11 cellular contexts compared by ENCODE assay signal in the genomic region with DNA sequence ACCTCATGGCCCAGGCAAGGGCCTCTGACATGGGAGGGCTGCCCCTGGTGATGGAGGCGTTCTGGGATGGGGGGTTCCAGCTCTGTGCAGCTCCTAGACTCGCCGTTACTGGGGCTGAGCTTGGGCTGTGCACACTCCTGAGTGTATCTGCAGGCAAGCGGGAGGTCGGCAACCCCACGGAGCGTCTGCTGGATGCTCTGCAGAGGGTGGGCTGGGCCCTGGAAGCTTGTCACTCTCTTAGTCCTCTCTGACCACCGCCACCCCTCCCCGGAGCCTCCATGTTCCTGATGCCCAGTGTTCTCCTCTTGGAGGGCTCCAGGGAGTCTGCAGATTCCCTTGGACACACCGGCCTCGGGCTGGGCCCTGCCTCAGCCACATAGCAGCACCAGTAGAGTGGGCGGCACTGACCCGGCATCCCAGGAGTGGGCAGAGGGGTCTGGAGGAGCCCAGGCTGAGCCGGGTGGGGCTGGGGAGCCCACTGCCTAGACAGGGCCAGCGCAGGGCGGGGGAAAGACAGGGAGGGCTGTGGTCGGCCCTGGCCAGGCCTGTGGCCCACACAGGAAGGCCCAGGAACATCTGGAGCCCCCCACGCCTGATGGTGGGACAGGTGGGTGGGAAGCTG. TPM values are rescaled to one million over a fixed set of nuclear protein-coding genes. Genes with fewer than 3 reads are reported as not detected.
DNase-seq lines count a peak whose midpoint lies in the region; ATAC-seq, FAIRE-seq and TF ChIP-seq lines count a peak whose summit lies in the region.
"Had no signal": no experiment of that assay in that cellular context is flagged by ENCODE, and none has a peak within 500 bp of the region (broad histone marks: within the 10 kb centered on the region; RNA-seq: fewer than 3 reads in every experiment).

No MANE protein-coding gene starts in this region.

- RAD21 ChIA-PET in GM12878 (lab: Charles Lee; ENCODE audit: unreplicated experiment), result interaction anchor here (1.4 kb wide), 1 partner anchor 312 kb away, joined by 3 read pairs; no protein-coding TSS in a partner anchor

- BruUV-seq in GM12878 (replicated peaks; lab: Mats Ljungman, UMichigan), result no TSS peak

- no peak overlapping the region for H3K4me2 ChIP-seq in GM12878 (ENCODE audit: control insufficient read depth, insufficient read depth)

- H3K4me1 ChIP-seq in GM12878 (ENCODE audit: control insufficient read depth, insufficient read depth, low read length) (no peaks in the 10 kb centered on the region), pancreas (no peaks in the 10 kb centered on the region), esophagus squamous epithelium (peaks cover 0 to 25% (median 3%) of the 10 kb centered on the region in 3 donors)

- H3K9ac ChIP-seq in GM12878 (ENCODE audit: control insufficient read depth, insufficient read depth, low read length), result no peak overlapping the region

- no peaks in the 10 kb centered on the region for H4K20me1 ChIP-seq in GM12878 (ENCODE audit: control insufficient read depth, insufficient read depth)

- POLR2A ChIA-PET in GM12878 (lab: Charles Lee), result interaction anchor here (0.6 kb wide), 1 partner anchor 406 kb away, joined by 3 read pairs; no protein-coding TSS in a partner anchor

- FAIRE-seq in GM12878 (lab: Jason Lieb, UNC) (no peak), pancreas (lab: Jason Lieb, UNC) (no peak)

- no peak overlapping the region for H2AFZ ChIP-seq in GM12878 (ENCODE audit: control insufficient read depth, low read depth, low read length)

- in situ Hi-C loops in GM12878 (cut with MboI), result no loop called here

- SMC1A ChIA-PET in GM12878 (lab: Charles Lee; ENCODE audit: uncharacterized antibody, unreplicated experiment), result interaction anchor here (1.0 kb wide), 1 partner anchor 372 kb away, joined by 4 read pairs; no protein-coding TSS in a partner anchor

- ATAC-seq in GM12878 (peak; percentile 57), pancreas (peak; percentile 27 to 62 (median 41)), HG03159 (IDR thresholded peaks at IDR 0.05; ENCODE audit: unreplicated experiment) (no peak)

- H3K27me3 ChIP-seq in GM12878 (replicated peaks in 1 of 2; ENCODE audit: control insufficient read depth in 2 of 2, insufficient read depth in 2 of 2, low read length in 1 of 2) (no peaks in the 10 kb centered on the region), pancreas (peaks cover 0 to 5% (median 0%) of the 10 kb centered on the region in 4 donors), esophagus squamous epithelium (peaks cover 0 to 95% (median 5%) of the 10 kb centered on the region in 4 donors)

- no peak for TF ChIP-seq EP300 in GM12878 (IDR thresholded peaks at IDR 0.05; ENCODE audit: borderline replicate concordance in 1 of 2, control insufficient read depth in 1 of 2, low read depth in 2 of 2, low read length in 2 of 2)

- DNase-seq in NCI-H1417 (lab: John Stamatoyannopoulos, UW), result peak in 2 of 3 experiments; percentile 21 to 28
- no peak for DNase-seq in NCI-H1417 treated with DMSO at 0.1 percent for 48 hours (lab: John Stamatoyannopoulos, UW)
- peak; percentile 32 for DNase-seq in HT-29 (ENCODE audit: low spot score)
- DNase-seq in GM12878 (ENCODE audit: low read depth, low spot score), result no peak
- peak in 4 of 6 donors; percentile 9 to 74 (median 46) for DNase-seq in pancreas
- no peak for DNase-seq in esophagus squamous epithelium (lab: John Stamatoyannopoulos, UW)
- DNase-seq in occipital lobe (lab: John Stamatoyannopoulos, UW), result no peak

- no peaks in the 10 kb centered on the region for H3K9me3 ChIP-seq in GM12878 (replicated peaks; ENCODE audit: control insufficient read depth, insufficient read depth, low read length)
- no peaks in the 10 kb centered on the region for H3K9me3 ChIP-seq in pancreas
- H3K9me3 ChIP-seq in esophagus squamous epithelium, result no peaks in the 10 kb centered on the region
- H3K9me3 ChIP-seq: MG63 had no signal

- WGBS in GM12878 (ENCODE audit: insufficient coverage, insufficient replicate concordance, low lambda C conversion rate, missing lambda C conversion rate), result 38% methylated on average over 14 of the region's 18 CpGs
- WGBS in pancreas, 2 donors, result 38 to 42% methylated on average over 18 of the region's 18 CpGs
- WGBS in esophagus squamous epithelium, 2 donors, result 9 to 27% methylated on average over 1 to 5 of the region's 18 CpGs

- no peak for TF ChIP-seq POLR2A in GM12878 (IDR thresholded peaks at IDR 0.05; ENCODE audit: low read depth, low read length)
- TF ChIP-seq POLR2A in esophagus squamous epithelium (IDR thresholded peaks at IDR 0.05), result no peak

- no peaks in the 10 kb centered on the region for H3K79me2 ChIP-seq in GM12878 (ENCODE audit: control insufficient read depth, insufficient read depth, low read length)

- intact Hi-C loops in GM12878 (cut with micrococcal nuclease; ENCODE audit: unreplicated experiment), result loop anchor here (2.0 kb wide), 1 partner anchor 373 kb away; no protein-coding TSS in a partner anchor
- intact Hi-C loops in pancreas (cut with DNase I), result loop anchor here in 2 of 3 donors (2.0 to 5.0 kb wide), 2 partner anchors 313 to 315 kb away; no protein-coding TSS in a partner anchor
- intact Hi-C loops in esophagus squamous epithelium (cut with DNase I), result loop anchor here (10.0 kb wide), 2 partner anchors 313 to 373 kb away; a partner anchor contains a TSS

- H3K36me3 ChIP-seq in GM12878 (ENCODE audit: control insufficient read depth in 2 of 2, insufficient read depth in 2 of 2, low read length in 1 of 2) (no peaks in the 10 kb centered on the region), pancreas (no peaks in the 10 kb centered on the region), esophagus squamous epithelium (no peaks in the 10 kb centered on the region)
- H3K36me3 ChIP-seq: MG63 had no signal

- H3K4me3 ChIP-seq in GM12878, result no peak overlapping the region
- no peak overlapping the region for H3K4me3 ChIP-seq in pancreas
- H3K4me3 ChIP-seq in esophagus squamous epithelium, result no peak overlapping the region
- H3K4me3 ChIP-seq: MG63 had no signal

- TF ChIP-seq RAD21 in GM12878 (IDR thresholded peaks at IDR 0.05; ENCODE audit: insufficient read depth, low read depth, low read length), result no peak

- CTCF ChIA-PET in GM12878 (lab: Yijun Ruan, JAX), result interaction anchor here (1.4 to 2.2 kb wide), 4 partner anchors 11 to 374 kb away, joined by 3 to 12 read pairs (median 6); no protein-coding TSS in a partner anchor

- no peak for TF ChIP-seq CTCF in GM12878 (IDR thresholded peaks at IDR 0.05 in 2 of 3, conservative IDR thresholded peaks at IDR 0.05 in 1 of 3; ENCODE audit: control insufficient read depth in 2 of 3, extremely low read depth in 1 of 3, insufficient read depth in 1 of 3, low read depth in 3 of 3, low read length in 3 of 3)
- TF ChIP-seq CTCF in pancreas (IDR thresholded peaks at IDR 0.05), result no peak
- no peak for TF ChIP-seq CTCF in esophagus squamous epithelium (IDR thresholded peaks at IDR 0.05)

- H3K27ac ChIP-seq in GM12878 (ENCODE audit: control insufficient read depth, insufficient read depth), result no peak overlapping the region
- H3K27ac ChIP-seq in pancreas, result no peak overlapping the region
- no peak overlapping the region for H3K27ac ChIP-seq in esophagus squamous epithelium

TF ChIP-seq in GM12878, 131 proteins besides CTCF, POLR2A, EP300 and RAD21 (continues in another document):
- TF ChIP-seq EZH2 (IDR thresholded peaks at IDR 0.05; ENCODE audit: borderline replicate concordance, control insufficient read depth, low read depth, low read length), result no peak

RNA-seq across cellular contexts. Expression of a gene that starts 20.6 kb away (rescaled TPM):
- 0.10 and 4.3 TPM in 2 replicates for total RNA-seq in HT-29 (2014; rRNA removed; shearing (Covaris generic))
- not detected in 2 replicates for total RNA-seq in GM12878 (2013; cell fraction: nucleolus; rRNA removed)
- total RNA-seq in GM12878 (2014; rRNA removed) (not detected in 2 replicates), GM12878 (2014; rRNA removed; fragmentation: Illumina TruSeq; extraction: Trizol) (not detected in 2 replicates), GM12878 (2021) (1.5 TPM in 2 replicates), pancreas (10 to 100 TPM in 5 of 6 donors, 1 to 10 TPM in 1; 7.9 to 65.4 (median 19.8) TPM), esophagus squamous epithelium (100 to 1,000 TPM in 1 of 4 donors, 1 to 10 TPM in 1, under 1 TPM in 2; 0.04 to 139 (median 1.6) TPM), occipital lobe (not detected)
- 0.03 TPM for polyA plus RNA-seq in GM12878 (2011; ENCODE audit: low read depth)
- polyA plus RNA-seq in GM12878 (2011; rRNA removed) (not detected in 2 replicates), GM12878 (2014; fragmentation: Illumina TruSeq; extraction: Trizol) (not detected in 2 replicates), GM12878 (2014; fragmentation: Nextera tagmentation; extraction: Ambion mirVana) (not detected), GM12878 (2014; rRNA removed) (not detected in 2 replicates), GM12878 (2016; fragmentation: Nextera tagmentation; extraction: Ambion mirVana) (not detected), pancreas (10 to 100 TPM in 1 of 2 donors, 1 to 10 TPM in 1; 5.1 to 12.1 TPM)
- not detected in 2 replicates for polyA plus RNA-seq in GM12878 (2011; cell fraction: cytosol; rRNA removed)
- not detected in 2 replicates for polyA plus RNA-seq in GM12878 (2011; cell fraction: nucleus; rRNA removed)
- polyA plus RNA-seq in GM12878 (2012), result 0.03 and 0.14 TPM in 2 replicates
- polyA minus RNA-seq in GM12878 (2011; rRNA and poly(A)+ RNA removed), result not detected in 2 replicates
- not detected in 2 replicates for polyA minus RNA-seq in GM12878 (2011; cell fraction: cytosol; rRNA and poly(A)+ RNA removed)
- polyA minus RNA-seq in GM12878 (2011; cell fraction: nucleus; rRNA and poly(A)+ RNA removed), result not detected in 2 replicates
- total RNA-seq: activated CD4-positive, alpha-beta T cell treated with anti-CD3 and anti-CD28 coated beads, Interleukin-2, amount 10 ng/mL, durations not matched to agents 7 days and 5 days had no signal

RNA-seq across cellular contexts. Expression of a gene that starts 44.5 kb away (rescaled TPM):
- 6.9 and 9.0 TPM in 2 replicates for total RNA-seq in HT-29 (2014; rRNA removed; shearing (Covaris generic))
- total RNA-seq in GM12878 (2013; cell fraction: nucleolus; rRNA removed), result not detected in 2 replicates
- total RNA-seq in GM12878 (2014; rRNA removed) (not detected in 2 replicates), GM12878 (2014; rRNA removed; fragmentation: Illumina TruSeq; extraction: Trizol) (not detected in 2 replicates), GM12878 (2021) (not detected in 2 replicates), pancreas (1 to 10 TPM in 1 of 6 donors, under 1 TPM in 1, not detected in 4; 0.04 to 4.2 TPM), esophagus squamous epithelium (1 to 10 TPM in 1 of 4 donors, under 1 TPM in 1, not detected in 2; under 0.01 to 1.5 TPM), occipital lobe (not detected)
- polyA plus RNA-seq in GM12878 (2011; ENCODE audit: low read depth), result not detected
- polyA plus RNA-seq in GM12878 (2011; rRNA removed) (under 0.01 TPM in 1 of 2 replicates, not detected in the other), GM12878 (2014; fragmentation: Illumina TruSeq; extraction: Trizol) (not detected in 2 replicates), GM12878 (2014; fragmentation: Nextera tagmentation; extraction: Ambion mirVana) (not detected), GM12878 (2014; rRNA removed) (not detected in 2 replicates), GM12878 (2016; fragmentation: Nextera tagmentation; extraction: Ambion mirVana) (under 1 TPM in 1 of 2 experiments, not detected in 1; 0.01 TPM), pancreas (under 1 TPM in 1 of 2 donors, not detected in 1; 0.02 TPM)
- polyA plus RNA-seq in GM12878 (2011; cell fraction: cytosol; rRNA removed), result 0.02 TPM in 1 of 2 replicates, not detected in the other
- 0.01 TPM in 2 replicates for polyA plus RNA-seq in GM12878 (2011; cell fraction: nucleus; rRNA removed)
- polyA plus RNA-seq in GM12878 (2012), result 0.01 TPM in 2 replicates
- not detected in 2 replicates for polyA minus RNA-seq in GM12878 (2011; rRNA and poly(A)+ RNA removed)
- not detected in 2 replicates for polyA minus RNA-seq in GM12878 (2011; cell fraction: cytosol; rRNA and poly(A)+ RNA removed)
- not detected in 2 replicates for polyA minus RNA-seq in GM12878 (2011; cell fraction: nucleus; rRNA and poly(A)+ RNA removed)
- total RNA-seq: activated CD4-positive, alpha-beta T cell treated with anti-CD3 and anti-CD28 coated beads, Interleukin-2, amount 10 ng/mL, durations not matched to agents 7 days and 5 days; liver had no signal
- polyA plus RNA-seq: liver had no signal

Comparison
In these comparisons a context has a peak if more than half of its experiments do, and no peak if none do; other contexts are left out.
1. DNase-seq: peak in NCI-H1417 (2 of 3), HT-29 (single experiment) and pancreas (4 of 6); none in NCI-H1417 treated with DMSO at 0.1 percent for 48 hours (single experiment), GM12878 (single experiment), esophagus squamous epithelium (single experiment) and occipital lobe (single experiment).